Comparison of ENCODE assay signal across 28 cellular contexts in genomic region chr6:1364791-1365190, GRCh38. TPM values are rescaled to one million over a fixed set of nuclear protein-coding genes. Genes with fewer than 3 reads are reported as not detected.
DNase-seq lines count a peak whose midpoint lies in the region; ATAC-seq and TF ChIP-seq lines count a peak whose summit lies in the region.
"Had no signal": no experiment of that assay in that cellular context is flagged by ENCODE, and none has a peak within 500 bp of the region (broad histone marks: within the 10 kb centered on the region; RNA-seq: fewer than 3 reads in every experiment).

No MANE protein-coding gene starts in this region.

- peak overlapping the region; percentile 24 for H3K4me2 ChIP-seq in GM23248 (ENCODE audit: unreplicated experiment)

- DNase-seq in GM23248 (peak; percentile 44), fibroblast of gingiva (ENCODE audit: low read depth) (peak; percentile 62), transverse colon (no peak), activated gamma-delta T cell treated with Interleukin-2 at 50 U/mL for 16 hours (no peak), DMS53 treated with DMSO at 0.1 percent for 48 hours (lab: John Stamatoyannopoulos, UW; ENCODE audit: unreplicated experiment) (no peak), NCI-H1436 (lab: John Stamatoyannopoulos, UW) (no peak)
- DNase-seq in CD8-positive, alpha-beta T cell: no peak
- DNase-seq: activated CD4-positive, alpha-beta T cell treated with anti-CD3 and anti-CD28 coated beads for 4 hours; DMS 273 treated with DMSO at 0.1 percent for 48 hours; head of caudate nucleus; NCI-H146; NCI-H446 treated with DMSO at 0.1 percent for 48 hours; NCI-H774; stimulated activated naive CD4-positive, alpha-beta T cell; T1000 had no signal

- no peak overlapping the region; the same call in 1 of the 2 replicates for H3K9ac ChIP-seq in GM23248
- no peak overlapping the region for H3K9ac ChIP-seq in mucosa of rectum (ENCODE audit: low read depth in 1 of 2, low read length in 2 of 2)

- no peak overlapping the region for H3K4me3 Mint-ChIP-seq in CD8-positive, alpha-beta T cell
- H3K4me3 Mint-ChIP-seq: natural killer cell treated with Interleukin-12 subunit alpha and Interleukin-12 subunit beta and Interleukin-15 and Interleukin-18, amount 100 ng/mL, for 72 hours had no signal

- no peaks in the 10 kb centered on the region for H3K4me1 Mint-ChIP-seq in CD8-positive, alpha-beta T cell (ENCODE audit: low read depth)

- no peaks in the 10 kb centered on the region for H3K79me2 ChIP-seq in GM23248 (ENCODE audit: insufficient read depth)

- H3K36me3 ChIP-seq in GM23248 (ENCODE audit: low read depth) (no peaks in the 10 kb centered on the region), mucosa of rectum (ENCODE audit: control insufficient read depth in 2 of 2, insufficient read depth in 2 of 2, low read length in 2 of 2) (no peaks in the 10 kb centered on the region), transverse colon (no peaks in the 10 kb centered on the region)
- H3K36me3 ChIP-seq in CD8-positive, alpha-beta T cell (ENCODE audit: insufficient read depth, low read length): no peaks in the 10 kb centered on the region
- H3K36me3 ChIP-seq: breast epithelium, SJCRH30, thoracic aorta, vagina, WERI-Rb-1 had no signal

- in situ Hi-C loops in GM23248 (cut with MboI): no loop called here
- in situ Hi-C loops in transverse colon (cut with MboI; ENCODE audit: low pct_ligation_motif_present in 1 of 4, low pct_unique_long_range_greater_than_20kb in 1 of 4, low sequenced_read_pairs in 3 of 4): no loop called here

- no peak for TF ChIP-seq POLR2A in transverse colon (IDR thresholded peaks at IDR 0.05)

- ATAC-seq in CD8-positive, alpha-beta T cell: no peak
- ATAC-seq: activated naive CD4-positive, alpha-beta T cell treated with anti-CD3 and anti-CD28 coated beads, Interleukin-2, amount 50 U/mL, for 72 hours; natural killer cell treated with Interleukin-12 subunit alpha and Interleukin-12 subunit beta and Interleukin-15 and Interleukin-18, amount 100 ng/mL, for 72 hours had no signal

- H3K4me1 ChIP-seq in GM23248 (ENCODE audit: insufficient read depth) (peaks cover 21% of the 10 kb centered on the region), mucosa of rectum (ENCODE audit: control insufficient read depth in 2 of 2, insufficient read depth in 2 of 2, low read length in 2 of 2) (peaks cover 0 to 2% of the 10 kb centered on the region in 2 donors), transverse colon (peaks cover 0 to 8% (median 2%) of the 10 kb centered on the region in 4 donors)
- H3K4me1 ChIP-seq in CD8-positive, alpha-beta T cell (ENCODE audit: insufficient read depth, low read length): no peaks in the 10 kb centered on the region
- H3K4me1 ChIP-seq: breast epithelium, SJCRH30, vagina had no signal

- peak overlapping the region; percentile 23; the same call in 1 of the 2 replicates for H2AFZ ChIP-seq in GM23248

- peak overlapping the region; percentile 45 for H3K27ac ChIP-seq in GM23248
- H3K27ac ChIP-seq in mucosa of rectum (ENCODE audit: low read depth in 2 of 2, low read length in 2 of 2): peak overlapping the region; percentile 6 to 24
- H3K27ac ChIP-seq in transverse colon: peak overlapping the region; percentile 35 to 67 (median 51)
- no peak overlapping the region for H3K27ac ChIP-seq in CD8-positive, alpha-beta T cell (ENCODE audit: low read depth, low read length)
- H3K27ac ChIP-seq: SJCRH30, thoracic aorta, vagina, WERI-Rb-1 had no signal

- CTCF ChIA-PET in CD8-positive, alpha-beta T cell (lab: Charles Lee): no interaction called here

- 63 to 74% methylated on average over 2 of the region's 2 CpGs for WGBS in GM23248 (ENCODE audit: low coverage in 1 of 2, low lambda C conversion rate in 2 of 2, missing lambda C conversion rate in 2 of 2), 2 experiments
- WGBS in transverse colon (ENCODE audit: low coverage in 1 of 2), 2 donors: 58% methylated on average over 2 of the region's 2 CpGs; no CpG with 5 or more reads in 1 of the 2 donors

- POLR2A ChIA-PET in CD8-positive, alpha-beta T cell (lab: Charles Lee): no interaction called here

- no peak for TF ChIP-seq EP300 in transverse colon (IDR thresholded peaks at IDR 0.05; ENCODE audit: low read depth)

- H3K27me3 Mint-ChIP-seq in CD8-positive, alpha-beta T cell (ENCODE audit: low read depth): peaks cover 39% of the 10 kb centered on the region

- no peaks in the 10 kb centered on the region for H3K9me2 ChIP-seq in GM23248 (ENCODE audit: insufficient read depth)

- TF ChIP-seq CTCF in transverse colon (IDR thresholded peaks at IDR 0.05): no peak
- TF ChIP-seq CTCF in CD8-positive, alpha-beta T cell (IDR thresholded peaks at IDR 0.05): no peak

- 0 out of 2 replicates have a peak overlapping the region, but pooled peaks have one; percentile 27 for H3K4me3 ChIP-seq in GM23248
- no peak overlapping the region for H3K4me3 ChIP-seq in mucosa of rectum (ENCODE audit: low read length in 2 of 2)
- no peak overlapping the region for H3K4me3 ChIP-seq in transverse colon
- no peak overlapping the region for H3K4me3 ChIP-seq in CD8-positive, alpha-beta T cell (ENCODE audit: low read depth, low read length)
- H3K4me3 ChIP-seq: SJCRH30, thoracic aorta, vagina had no signal

- intact Hi-C loops in transverse colon (cut with DNase I; ENCODE audit: low total_unique reads): no loop called here
- intact Hi-C loops in CD8-positive, alpha-beta T cell (cut with DNase I, micrococcal nuclease): no loop called here

- H3K36me3 Mint-ChIP-seq in CD8-positive, alpha-beta T cell: no peaks in the 10 kb centered on the region
- H3K36me3 Mint-ChIP-seq: natural killer cell treated with Interleukin-12 subunit alpha and Interleukin-12 subunit beta and Interleukin-15 and Interleukin-18, amount 100 ng/mL, for 72 hours had no signal

- H3K9me3 Mint-ChIP-seq in CD8-positive, alpha-beta T cell: peaks cover 7% of the 10 kb centered on the region
- H3K9me3 Mint-ChIP-seq: natural killer cell treated with Interleukin-12 subunit alpha and Interleukin-12 subunit beta and Interleukin-15 and Interleukin-18, amount 100 ng/mL, for 72 hours had no signal

- H3K27ac Mint-ChIP-seq in CD8-positive, alpha-beta T cell: no peak overlapping the region
- H3K27ac Mint-ChIP-seq: activated naive CD4-positive, alpha-beta T cell treated with anti-CD3 and anti-CD28 coated beads, Interleukin-2, amount 50 U/mL, for 72 hours; natural killer cell treated with Interleukin-12 subunit alpha and Interleukin-12 subunit beta and Interleukin-15 and Interleukin-18, amount 100 ng/mL, for 72 hours had no signal

- H3K27me3 ChIP-seq in GM23248 (replicated peaks; ENCODE audit: insufficient read depth) (0 out of 2 replicates have a peak, but pooled peaks cover 3% of the 10 kb centered on the region), mucosa of rectum (ENCODE audit: control insufficient read depth in 2 of 2, insufficient read depth in 2 of 2, low read length in 2 of 2) (peaks cover 7 to 15% of the 10 kb centered on the region in 2 donors), transverse colon (peaks cover 22% of the 10 kb centered on the region)
- no peaks in the 10 kb centered on the region for H3K27me3 ChIP-seq in CD8-positive, alpha-beta T cell (ENCODE audit: insufficient read depth, low read length)
- H3K27me3 ChIP-seq: SJCRH30, vagina had no signal

- H4K20me1 ChIP-seq in GM23248 (ENCODE audit: insufficient read depth): no peaks in the 10 kb centered on the region

- peaks cover 13% of the 10 kb centered on the region for H3F3A ChIP-seq in GM23248 (ENCODE audit: insufficient read depth)

- no peaks in the 10 kb centered on the region for H3K9me3 ChIP-seq in GM23248 (ENCODE audit: low read depth)
- no peaks in the 10 kb centered on the region for H3K9me3 ChIP-seq in mucosa of rectum (ENCODE audit: control insufficient read depth in 2 of 2, low read length in 2 of 2)
- H3K9me3 ChIP-seq in transverse colon: no peaks in the 10 kb centered on the region
- H3K9me3 ChIP-seq in CD8-positive, alpha-beta T cell (ENCODE audit: low read length): no peaks in the 10 kb centered on the region
- H3K9me3 ChIP-seq: SJCRH30, thoracic aorta, vagina had no signal

RNA-seq across cellular contexts. Expression of gene FOXF2, which starts 24.6 kb away (rescaled TPM):
- 5.1 and 8.3 TPM in 2 replicates for total RNA-seq in GM23248 (2014; rRNA removed; shearing (Covaris generic))
- polyA plus RNA-seq in GM23248 (2016; fragmentation: Nextera tagmentation; extraction: Ambion mirVana): 2.5 and 2.7 TPM in 2 replicates
- 10 to 100 TPM in 3 of 4 donors, 1 to 10 TPM in 1; 9.0 to 45.2 (median 13.5) TPM for total RNA-seq in transverse colon
- not detected for total RNA-seq in CD8-positive, alpha-beta T cell
- total RNA-seq: activated CD8-positive, alpha-beta memory T cell treated with anti-CD3 and anti-CD28 coated beads for 36 hours; activated naive CD4-positive, alpha-beta T cell treated with anti-CD3 and anti-CD28 coated beads, Interleukin-2, amount 50 U/mL, for 72 hours; LHCN-M2; natural killer cell treated with Interleukin-12 subunit alpha and Interleukin-12 subunit beta and Interleukin-15 and Interleukin-18, amount 100 ng/mL, for 72 hours had no signal
- polyA plus RNA-seq: liver had no signal

RNA-seq across cellular contexts. Expression of gene FOXQ1, which starts 52.9 kb away (rescaled TPM):
- under 0.01 TPM in 1 of 2 replicates, not detected in the other for total RNA-seq in GM23248 (2014; rRNA removed; shearing (Covaris generic))
- polyA plus RNA-seq in GM23248 (2016; fragmentation: Nextera tagmentation; extraction: Ambion mirVana): not detected in 2 replicates
- total RNA-seq in transverse colon: 1 to 10 TPM in 1 of 4 donors, not detected in 3; 1.6 TPM
- total RNA-seq in CD8-positive, alpha-beta T cell: not detected
- total RNA-seq: activated CD8-positive, alpha-beta memory T cell treated with anti-CD3 and anti-CD28 coated beads for 36 hours; activated naive CD4-positive, alpha-beta T cell treated with anti-CD3 and anti-CD28 coated beads, Interleukin-2, amount 50 U/mL, for 72 hours; chondrocyte; natural killer cell treated with Interleukin-12 subunit alpha and Interleukin-12 subunit beta and Interleukin-15 and Interleukin-18, amount 100 ng/mL, for 72 hours; omental fat pad; SJCRH30 had no signal

Comparison
In these comparisons a context has a peak if more than half of its experiments do, and no peak if none do; other contexts are left out.
1. DNase-seq: peak in GM23248 (single experiment) and fibroblast of gingiva (single experiment); none in transverse colon (single experiment), activated gamma-delta T cell treated with Interleukin-2 at 50 U/mL for 16 hours (single experiment), DMS53 treated with DMSO at 0.1 percent for 48 hours (single experiment), NCI-H1436 (single experiment) and CD8-positive, alpha-beta T cell (0 of 7).